ENCODE assay signal across 1 cellular context in genomic region chr2:219497495-219498279, GRCh38.
A peak's percentile ranks its signal among the peaks of the same experiment; 100 is the strongest.
TF ChIP-seq lines count a peak whose summit lies in the region.

No MANE protein-coding gene starts in this region.

TF ChIP-seq in K562, 482 proteins besides CTCF, POLR2A, EP300 and RAD21 (continued from another document and continues in another):
- TF ChIP-seq AFF4 (CRISPR knock-in tag; IDR thresholded peaks at IDR 0.05) = 0 out of 2 replicates have a peak, but pooled peaks have one; percentile 60
- no peak for TF ChIP-seq MAFG (tag; conservative IDR thresholded peaks at IDR 0.05)
- TF ChIP-seq TGIF2 (CRISPR knock-in tag; IDR thresholded peaks at IDR 0.05) = no peak
- TF ChIP-seq RBM25 (IDR thresholded peaks at IDR 0.05; ENCODE audit: low read depth, low read length, severe bottlenecking) = peak; percentile 4
- TF ChIP-seq ZFX (CRISPR knock-in tag; IDR thresholded peaks at IDR 0.05) = peak; percentile 60
- peak; percentile 10 to 21; a peak in 1 of 4 replicates for TF ChIP-seq MNT (conservative IDR thresholded peaks at IDR 0.05)
- TF ChIP-seq ZNF764 (CRISPR knock-in tag; IDR thresholded peaks at IDR 0.05; ENCODE audit: low read depth) = no peak
- no peak for TF ChIP-seq NR2F6 (CRISPR knock-in tag; IDR thresholded peaks at IDR 0.05)
- TF ChIP-seq RCOR1 (IDR thresholded peaks at IDR 0.05; ENCODE audit: borderline replicate concordance in 1 of 2, low read depth in 2 of 2, low read length in 2 of 2) = peak in 1 of 2 experiments; percentile 19; a peak in 1 of 4 replicates
- no peak for TF ChIP-seq NFIC (IDR thresholded peaks at IDR 0.05)
- no peak for TF ChIP-seq SETDB1 (IDR thresholded peaks at IDR 0.05; ENCODE audit: low read length)
- TF ChIP-seq MLLT1 (IDR thresholded peaks at IDR 0.05) = no peak; a peak in 1 of 4 replicates
- TF ChIP-seq ZNF316 (IDR thresholded peaks at IDR 0.05) = no peak
- 0 out of 2 replicates have a peak, but pooled peaks have one; percentile 81 for TF ChIP-seq SUPT5H (IDR thresholded peaks at IDR 0.05)
- TF ChIP-seq SOX6 (IDR thresholded peaks at IDR 0.05) = 0 out of 2 replicates have a peak, but pooled peaks have one; percentile 17
- TF ChIP-seq LARP7 (IDR thresholded peaks at IDR 0.05) = peak; percentile 77; the same call in 1 of the 2 replicates
- TF ChIP-seq CC2D1A (IDR thresholded peaks at IDR 0.05) = no peak
- peak; percentile 49; the same call in 1 of the 2 replicates for TF ChIP-seq ZBTB2 (IDR thresholded peaks at IDR 0.05)
- no peak for TF ChIP-seq EHMT2 (IDR thresholded peaks at IDR 0.05)
- peak; percentile 17 for TF ChIP-seq TAF1 (IDR thresholded peaks at IDR 0.05; ENCODE audit: control insufficient read depth, extremely low read depth, insufficient read depth, low read length, severe bottlenecking)
- TF ChIP-seq GABPB2 (CRISPR knock-in tag; conservative IDR thresholded peaks at IDR 0.05) = no peak
- TF ChIP-seq BRCA1 (IDR thresholded peaks at IDR 0.05) = no peak
- no peak for TF ChIP-seq BRCA1 (CRISPR knock-in tag; IDR thresholded peaks at IDR 0.05)
- peak; percentile 28; the same call in 1 of the 2 replicates for TF ChIP-seq PBX2 (CRISPR knock-in tag; IDR thresholded peaks at IDR 0.05; ENCODE audit: low read depth)
- no peak for TF ChIP-seq PBX2 (tag; conservative IDR thresholded peaks at IDR 0.05; ENCODE audit: low read depth)
- TF ChIP-seq ZNF146 (CRISPR knock-in tag; IDR thresholded peaks at IDR 0.05; ENCODE audit: unreplicated experiment) = no peak
- TF ChIP-seq NCOA1 (IDR thresholded peaks at IDR 0.05; ENCODE audit: low read depth) = no peak
- TF ChIP-seq KLF10 (CRISPR knock-in tag; IDR thresholded peaks at IDR 0.05) = no peak
- TF ChIP-seq BCOR (IDR thresholded peaks at IDR 0.05) = peak; percentile 66; the same call in 1 of the 2 replicates
- TF ChIP-seq PYGO2 (tag; IDR thresholded peaks at IDR 0.05) = no peak
- no peak for TF ChIP-seq TAF9B (IDR thresholded peaks at IDR 0.05; ENCODE audit: partially characterized antibody)
- no peak for TF ChIP-seq IRF2 (CRISPR knock-in tag; IDR thresholded peaks at IDR 0.05)
- peak; percentile 16; the same call in 1 of the 2 replicates for TF ChIP-seq ETS1 (conservative IDR thresholded peaks at IDR 0.05; ENCODE audit: control insufficient read depth, low read depth, low read length)
- no peak for TF ChIP-seq CBX2 (IDR thresholded peaks at IDR 0.05; ENCODE audit: insufficient read depth, low read length, poor library complexity, severe bottlenecking)
- no peak for TF ChIP-seq ZNF778 (CRISPR knock-in tag; IDR thresholded peaks at IDR 0.05)
- TF ChIP-seq ZNF444 (CRISPR knock-in tag; IDR thresholded peaks at IDR 0.05) = no peak
- TF ChIP-seq ZNF311 (CRISPR knock-in tag; IDR thresholded peaks at IDR 0.05) = no peak
- 0 out of 4 replicates have a peak, but pooled peaks have one; percentile 21 to 32 for TF ChIP-seq NRF1 (conservative IDR thresholded peaks at IDR 0.05 in 1 of 2, IDR thresholded peaks at IDR 0.05 in 1 of 2)
- 0 out of 2 replicates have a peak, but pooled peaks have one; percentile 48 for TF ChIP-seq HDAC8 (tag; IDR thresholded peaks at IDR 0.05)
- TF ChIP-seq C11orf30 (IDR thresholded peaks at IDR 0.05; ENCODE audit: low read depth) = no peak
- TF ChIP-seq CBFB (CRISPR knock-in tag; IDR thresholded peaks at IDR 0.05) = 0 out of 2 replicates have a peak, but pooled peaks have one; percentile 16
- no peak for TF ChIP-seq MAFK (IDR thresholded peaks at IDR 0.05; ENCODE audit: low read length)
- TF ChIP-seq POLR3A (IDR thresholded peaks at IDR 0.05; ENCODE audit: borderline replicate concordance, extremely low read depth, insufficient read depth, insufficient read length) = no peak
- TF ChIP-seq KDM1A (IDR thresholded peaks at IDR 0.05) = peak in 1 of 2 experiments; percentile 47; a peak in 1 of 4 replicates
- no peak for TF ChIP-seq ZNF445 (CRISPR knock-in tag; IDR thresholded peaks at IDR 0.05; ENCODE audit: low read depth)
- TF ChIP-seq SAP30 (IDR thresholded peaks at IDR 0.05; ENCODE audit: borderline replicate concordance, insufficient read depth, low read depth, low read length, poor library complexity, severe bottlenecking) = peak; percentile 47
- no peak for TF ChIP-seq MED1 (CRISPR knock-in tag; IDR thresholded peaks at IDR 0.05; ENCODE audit: borderline replicate concordance)
- no peak for TF ChIP-seq ZNF436 (CRISPR knock-in tag; IDR thresholded peaks at IDR 0.05)
- TF ChIP-seq GTF2F1 (IDR thresholded peaks at IDR 0.05; ENCODE audit: low read depth, low read length) = no peak
- no peak for TF ChIP-seq GATAD2A (IDR thresholded peaks at IDR 0.05)
- no peak for TF ChIP-seq CSDE1 (IDR thresholded peaks at IDR 0.05)
- TF ChIP-seq BRF2 (IDR thresholded peaks at IDR 0.05; ENCODE audit: borderline replicate concordance, insufficient read depth, insufficient read length) = no peak
- no peak for TF ChIP-seq ZNF212 (CRISPR knock-in tag; IDR thresholded peaks at IDR 0.05)
- no peak for TF ChIP-seq HOMEZ (CRISPR knock-in tag; IDR thresholded peaks at IDR 0.05)
- 0 out of 2 replicates have a peak, but pooled peaks have one; percentile 39 for TF ChIP-seq GMEB1 (CRISPR knock-in tag; IDR thresholded peaks at IDR 0.05)
- TF ChIP-seq MIER1 (IDR thresholded peaks at IDR 0.05; ENCODE audit: low read depth) = no peak
